ENCODE assay signal across 9 cellular contexts in genomic region chr2:176096986-176097819, GRCh38. TPM values are rescaled to one million over a fixed set of nuclear protein-coding genes. Genes with fewer than 3 reads are reported as not detected.
DNase-seq lines count a peak whose midpoint lies in the region; ATAC-seq and TF ChIP-seq lines count a peak whose summit lies in the region.
"Had no signal": no experiment of that assay in that cellular context is flagged by ENCODE, and none has a peak within 500 bp of the region (broad histone marks: within the 10 kb centered on the region; RNA-seq: fewer than 3 reads in every experiment).

No MANE protein-coding gene starts in this region.

- H3K27ac Mint-ChIP-seq in Calu3 (ENCODE audit: unreplicated experiment) (peak overlapping the region; percentile 80), nephron progenitor cell (no peak overlapping the region)

- BruUV-seq in Calu3 (replicated peaks; lab: Mats Ljungman, UMichigan): no TSS peak

- H3K27me3 Mint-ChIP-seq in Calu3 (ENCODE audit: unreplicated experiment) (peaks cover 8% of the 10 kb centered on the region), nephron progenitor cell (ENCODE audit: low read depth, poor library complexity) (peaks cover 95% of the 10 kb centered on the region)

- peak overlapping the region; percentile 85 for H3K4me3 Mint-ChIP-seq in Calu3 (ENCODE audit: low read depth, unreplicated experiment)
- H3K4me3 Mint-ChIP-seq in nephron progenitor cell: peak overlapping the region; percentile 60

- H3K27me3 ChIP-seq in thoracic aorta (replicated peaks; ENCODE audit: insufficient read depth): peaks cover 75% of the 10 kb centered on the region

- DNase-seq in Calu3 (peak; percentile 86), HPDE6-E6E7 (ENCODE audit: extremely low spot score) (peak; percentile 74), NOMO-1 treated with dmso at 0.1 percent for 144 hours (lab: John Stamatoyannopoulos, UW; ENCODE audit: unreplicated experiment) (peak; percentile 51), fibroblast of the aortic adventitia (ENCODE audit: low read depth) (peak; percentile 59), nephron progenitor cell (peak; percentile 84), thoracic aorta (ENCODE audit: low spot score) (no peak)
- peak; percentile 65 for DNase-seq in activated T-cell treated with anti-CD3 and anti-CD28 coated beads, Interleukin-2, amount 50 U/mL, for 1 hour

- no peaks in the 10 kb centered on the region for H3K36me3 ChIP-seq in thoracic aorta

- CTCF ChIA-PET in Calu3 (lab: Charles Lee): interaction anchor here (0.7 to 3.0 kb wide), 9 partner anchors 30 to 1348 kb away, joined by 3 to 24 read pairs (median 4); partner anchors contain the start of gene LNPK

- H3K27ac ChIP-seq in thoracic aorta: no peak overlapping the region

- peak overlapping the region; percentile 59 for H3K4me3 ChIP-seq in fibroblast of the aortic adventitia (ENCODE audit: low read depth, low read length)
- H3K4me3 ChIP-seq in thoracic aorta: peak overlapping the region; percentile 56

- H3K9me3 Mint-ChIP-seq in Calu3 (ENCODE audit: low read depth, unreplicated experiment): no peaks in the 10 kb centered on the region
- H3K9me3 Mint-ChIP-seq in nephron progenitor cell: peaks cover 6% of the 10 kb centered on the region

- ATAC-seq in GM19455 (IDR thresholded peaks at IDR 0.05; ENCODE audit: unreplicated experiment) (peak; percentile 90), thoracic aorta (ENCODE audit: insufficient number of reproducible peaks, low FRiP score, low read depth) (no peak)

- no peaks in the 10 kb centered on the region for H3K9me3 ChIP-seq in thoracic aorta

- peaks cover 8 to 25% of the 10 kb centered on the region in 2 donors for H3K4me1 ChIP-seq in thoracic aorta (ENCODE audit: control insufficient read depth in 1 of 2, low read depth in 2 of 2)

- intact Hi-C loops in Calu3 (cut with micrococcal nuclease; ENCODE audit: unreplicated experiment): loop anchor here (1.0 to 5.0 kb wide), 7 partner anchors 95 to 895 kb away; partner anchors contain the start of gene LNPK

- TF ChIP-seq CTCF in Calu3 (IDR thresholded peaks at IDR 0.05; ENCODE audit: unreplicated experiment) (peak; percentile 95), fibroblast of the aortic adventitia (IDR thresholded peaks at IDR 0.05; ENCODE audit: insufficient read depth, low read length) (peak; percentile 90), nephron progenitor cell (IDR thresholded peaks at IDR 0.05) (peak; percentile 90), thoracic aorta (IDR thresholded peaks at IDR 0.05) (peak; percentile 79)

- H3K36me3 Mint-ChIP-seq in Calu3 (ENCODE audit: insufficient read depth, unreplicated experiment) (peaks cover 18% of the 10 kb centered on the region), nephron progenitor cell (ENCODE audit: low read depth) (no peaks in the 10 kb centered on the region)

- peaks cover 9% of the 10 kb centered on the region for H3K4me1 Mint-ChIP-seq in Calu3 (ENCODE audit: low read depth, unreplicated experiment)
- H3K4me1 Mint-ChIP-seq in nephron progenitor cell: peaks cover 48% of the 10 kb centered on the region

RNA-seq across cellular contexts. Expression of gene HOXD12, which starts 2.4 kb away (rescaled TPM):
- not detected in 2 replicates for total RNA-seq in Calu3 (2022)
- total RNA-seq in fibroblast of the aortic adventitia (ENCODE audit: low replicate concordance): not detected in 2 replicates
- not detected for total RNA-seq in thoracic aorta
- total RNA-seq: dermis microvascular lymphatic vessel endothelial cell had no signal

RNA-seq across cellular contexts. Expression of gene HOXD13, which starts 4.7 kb away (rescaled TPM):
- not detected in 2 replicates for total RNA-seq in Calu3 (2022)
- not detected in 2 replicates for total RNA-seq in fibroblast of the aortic adventitia (ENCODE audit: low replicate concordance)
- not detected for total RNA-seq in thoracic aorta
- total RNA-seq: dermis microvascular lymphatic vessel endothelial cell had no signal

RNA-seq across cellular contexts. Expression of gene HOXD11, which starts 9.9 kb away (rescaled TPM):
- total RNA-seq in Calu3 (2022) (not detected in 2 replicates), fibroblast of the aortic adventitia (ENCODE audit: low replicate concordance) (not detected in 2 replicates), thoracic aorta (not detected)
- total RNA-seq: dermis microvascular lymphatic vessel endothelial cell had no signal

RNA-seq across cellular contexts. Expression of gene EVX2, which starts 13.4 kb away (rescaled TPM):
- not detected in 2 replicates for total RNA-seq in Calu3 (2022)
- not detected in 2 replicates for total RNA-seq in fibroblast of the aortic adventitia (ENCODE audit: low replicate concordance)
- total RNA-seq in thoracic aorta: not detected
- total RNA-seq: dermis microvascular lymphatic vessel endothelial cell had no signal

RNA-seq across cellular contexts. Expression of gene HOXD10, which starts 19.4 kb away (rescaled TPM):
- not detected in 2 replicates for total RNA-seq in Calu3 (2022)
- not detected in 2 replicates for total RNA-seq in fibroblast of the aortic adventitia (ENCODE audit: low replicate concordance)
- total RNA-seq in thoracic aorta: not detected
